1 cellular context compared by ENCODE assay signal in genomic region chr20:1325173-1326030, GRCh38.
A peak's percentile ranks its signal among the peaks of the same experiment; 100 is the strongest.
TF ChIP-seq lines count a peak whose summit lies in the region.

No MANE protein-coding gene starts in this region.

TF ChIP-seq in HepG2, 621 proteins besides CTCF, POLR2A, EP300 and RAD21 (continued from another document and continues in another):
- TF ChIP-seq UBTF (CRISPR knock-in tag; IDR thresholded peaks at IDR 0.05) (no peak), ELF3 (CRISPR knock-in tag; IDR thresholded peaks at IDR 0.05) (0 out of 2 replicates have a peak, but pooled peaks have one; percentile 54), MYNN (CRISPR knock-in tag; IDR thresholded peaks at IDR 0.05; ENCODE audit: low read depth) (peak; percentile 99), ZSCAN29 (CRISPR knock-in tag; conservative IDR thresholded peaks at IDR 0.05) (no peak), KDM2A (CRISPR knock-in tag; IDR thresholded peaks at IDR 0.05; ENCODE audit: borderline replicate concordance, low read depth) (peak; percentile 94), CENPX (CRISPR knock-in tag; IDR thresholded peaks at IDR 0.05) (no peak), KLF12 (CRISPR knock-in tag; IDR thresholded peaks at IDR 0.05; ENCODE audit: borderline replicate concordance) (peak; percentile 78; the same call in 1 of the 2 replicates), ZSCAN20 (CRISPR knock-in tag; IDR thresholded peaks at IDR 0.05; ENCODE audit: borderline replicate concordance) (peak; percentile 83; the same call in 1 of the 2 replicates), CBX5 (CRISPR knock-in tag; IDR thresholded peaks at IDR 0.05; ENCODE audit: borderline replicate concordance) (peak; percentile 45; the same call in 1 of the 2 replicates), MAFG (CRISPR knock-in tag; IDR thresholded peaks at IDR 0.05) (0 out of 2 replicates have a peak, but pooled peaks have one; percentile 52), JARID2 (CRISPR knock-in tag; IDR thresholded peaks at IDR 0.05; ENCODE audit: insufficient replicate concordance) (peak; percentile 80), U2AF1 (optimal IDR thresholded peaks at IDR 0.05; ENCODE audit: low read depth, low read length) (peak; percentile 82), ZBTB43 (CRISPR knock-in tag; conservative IDR thresholded peaks at IDR 0.05) (no peak), ZBED4 (CRISPR knock-in tag; IDR thresholded peaks at IDR 0.05; ENCODE audit: borderline replicate concordance) (peak; percentile 82; the same call in 1 of the 2 replicates), IRF1 (CRISPR knock-in tag; IDR thresholded peaks at IDR 0.05; ENCODE audit: low read depth) (no peak), ZNF83 (CRISPR knock-in tag; IDR thresholded peaks at IDR 0.05; ENCODE audit: borderline replicate concordance) (no peak; the same call in 1 of the 2 replicates), E2F1 (CRISPR knock-in tag; IDR thresholded peaks at IDR 0.05) (0 out of 2 replicates have a peak, but pooled peaks have one; percentile 76), MAFF (IDR thresholded peaks at IDR 0.05; ENCODE audit: low read depth, low read length) (peak; percentile 66; the same call in 1 of the 2 replicates), FOXM1 (CRISPR knock-in tag; IDR thresholded peaks at IDR 0.05) (no peak), CEBPB (IDR thresholded peaks at IDR 0.05; ENCODE audit: borderline replicate concordance, low read depth, low read length) (peak; percentile 80), PLRG1 (conservative IDR thresholded peaks at IDR 0.05) (no peak), PPARG (CRISPR knock-in tag; conservative IDR thresholded peaks at IDR 0.05) (peak; percentile 96), CBX2 (IDR thresholded peaks at IDR 0.05; ENCODE audit: low read depth, low read length) (no peak), CBX2 (CRISPR knock-in tag; IDR thresholded peaks at IDR 0.05; ENCODE audit: low read depth) (no peak), RERE (CRISPR knock-in tag; IDR thresholded peaks at IDR 0.05; ENCODE audit: low read depth) (peak; percentile 76; the same call in 1 of the 2 replicates), ZNF224 (CRISPR knock-in tag; IDR thresholded peaks at IDR 0.05) (peak; percentile 95; the same call in 1 of the 2 replicates), BCL6 (CRISPR knock-in tag; IDR thresholded peaks at IDR 0.05) (peak; percentile 53), MNT (IDR thresholded peaks at IDR 0.05) (no peak), ZNF556 (CRISPR knock-in tag; IDR thresholded peaks at IDR 0.05; ENCODE audit: borderline replicate concordance) (peak; percentile 61; the same call in 1 of the 2 replicates), SCMH1 (CRISPR knock-in tag; IDR thresholded peaks at IDR 0.05; ENCODE audit: borderline replicate concordance) (no peak), SRSF1 (optimal IDR thresholded peaks at IDR 0.05; ENCODE audit: low read depth, low read length) (peak; percentile 77), MYC (CRISPR knock-in tag; IDR thresholded peaks at IDR 0.05; ENCODE audit: borderline replicate concordance) (peak; percentile 99), SRY (CRISPR knock-in tag; IDR thresholded peaks at IDR 0.05) (no peak), ZSCAN31 (CRISPR knock-in tag; IDR thresholded peaks at IDR 0.05; ENCODE audit: low read depth) (peak; percentile 96), AGO2 (optimal IDR thresholded peaks at IDR 0.05; ENCODE audit: low read depth, low read length) (peak; percentile 96), ATAD3A (CRISPR knock-in tag; IDR thresholded peaks at IDR 0.05) (no peak), SNAPC2 (CRISPR knock-in tag; IDR thresholded peaks at IDR 0.05) (no peak), GRHL1 (CRISPR knock-in tag; conservative IDR thresholded peaks at IDR 0.05) (no peak), HOXA9 (CRISPR knock-in tag; IDR thresholded peaks at IDR 0.05; ENCODE audit: borderline replicate concordance) (no peak), TCF7L2 (IDR thresholded peaks at IDR 0.05; ENCODE audit: low read depth, low read length) (no peak), MED13 (CRISPR knock-in tag; IDR thresholded peaks at IDR 0.05) (no peak; the same call in 1 of the 2 replicates), E2F5 (CRISPR knock-in tag; conservative IDR thresholded peaks at IDR 0.05) (peak; percentile 39), ZNF558 (CRISPR knock-in tag; IDR thresholded peaks at IDR 0.05; ENCODE audit: borderline replicate concordance) (peak; percentile 77; the same call in 1 of the 2 replicates), THYN1 (CRISPR knock-in tag; IDR thresholded peaks at IDR 0.05; ENCODE audit: borderline replicate concordance, low read depth) (no peak)
